8 cellular contexts compared by ENCODE assay signal in genomic region chr21:43866233-43866632, GRCh38. TPM values are rescaled to one million over a fixed set of nuclear protein-coding genes. Genes with fewer than 3 reads are reported as not detected.
A peak's percentile ranks its signal among the peaks of the same experiment; 100 is the strongest.
DNase-seq lines count a peak whose midpoint lies in the region; ATAC-seq and TF ChIP-seq lines count a peak whose summit lies in the region.

No MANE protein-coding gene starts in this region.

- no peaks in the 10 kb centered on the region for H3K9me3 Mint-ChIP-seq in natural killer cell treated with Interleukin-12 subunit alpha and Interleukin-12 subunit beta and Interleukin-15 and Interleukin-18, amount 100 ng/mL, for 72 hours

- H3K4me3 Mint-ChIP-seq in natural killer cell treated with Interleukin-12 subunit alpha and Interleukin-12 subunit beta and Interleukin-15 and Interleukin-18, amount 100 ng/mL, for 72 hours: peak overlapping the region; percentile 50

- H3K27ac ChIP-seq in thoracic aorta: peak overlapping the region; percentile 69 to 71

- H3K4me3 ChIP-seq in thoracic aorta: peak overlapping the region; percentile 97

- H3K36me3 Mint-ChIP-seq in natural killer cell treated with Interleukin-12 subunit alpha and Interleukin-12 subunit beta and Interleukin-15 and Interleukin-18, amount 100 ng/mL, for 72 hours: peaks cover 6% of the 10 kb centered on the region

- peak; percentile 63 for DNase-seq in DMS79 treated with DMSO at 0.1 percent for 48 hours (lab: John Stamatoyannopoulos, UW)
- DNase-seq in LoVo (ENCODE audit: low spot score): peak; percentile 30
- peak; percentile 38 for DNase-seq in activated CD8-positive, alpha-beta memory T cell treated with anti-CD3 and anti-CD28 coated beads, Interleukin-2, amount 50 U/mL, for 4 hours
- peak; percentile 74 for DNase-seq in fibroblast of gingiva (ENCODE audit: low read depth)
- DNase-seq in natural killer cell treated with Interleukin-12 subunit alpha and Interleukin-12 subunit beta and Interleukin-15 and Interleukin-18, amount 100 ng/mL, for 72 hours (ENCODE audit: low spot score): peak; percentile 58
- DNase-seq in thoracic aorta (ENCODE audit: low spot score): no peak
- DNase-seq in COLO829 (ENCODE audit: low spot score): no peak
- DNase-seq in effector CD8-positive, alpha-beta T cell (lab: John Stamatoyannopoulos, UW): no peak

- H3K4me1 ChIP-seq in thoracic aorta (ENCODE audit: control insufficient read depth in 1 of 2, low read depth in 2 of 2): peaks cover 5 to 21% of the 10 kb centered on the region in 2 donors

- H3K36me3 ChIP-seq in thoracic aorta: no peaks in the 10 kb centered on the region

- H3K4me1 Mint-ChIP-seq in natural killer cell treated with Interleukin-12 subunit alpha and Interleukin-12 subunit beta and Interleukin-15 and Interleukin-18, amount 100 ng/mL, for 72 hours (ENCODE audit: low read depth in 2 of 2): peaks cover 22 to 25% of the 10 kb centered on the region in 2 donors

- no peak for TF ChIP-seq CTCF in thoracic aorta (IDR thresholded peaks at IDR 0.05)

- no peaks in the 10 kb centered on the region for H3K9me3 ChIP-seq in thoracic aorta

- H3K27ac Mint-ChIP-seq in natural killer cell treated with Interleukin-12 subunit alpha and Interleukin-12 subunit beta and Interleukin-15 and Interleukin-18, amount 100 ng/mL, for 72 hours: peak overlapping the region; percentile 56 to 65

- no peaks in the 10 kb centered on the region for H3K27me3 ChIP-seq in thoracic aorta (replicated peaks; ENCODE audit: insufficient read depth)

- peak; percentile 66 for ATAC-seq in natural killer cell treated with Interleukin-12 subunit alpha and Interleukin-12 subunit beta and Interleukin-15 and Interleukin-18, amount 100 ng/mL, for 72 hours
- no peak for ATAC-seq in thoracic aorta (ENCODE audit: insufficient number of reproducible peaks, low FRiP score, low read depth)

- H3K27me3 Mint-ChIP-seq in natural killer cell treated with Interleukin-12 subunit alpha and Interleukin-12 subunit beta and Interleukin-15 and Interleukin-18, amount 100 ng/mL, for 72 hours: no peaks in the 10 kb centered on the region

RNA-seq across cellular contexts. Expression of gene AGPAT3, which starts 1.2 kb away (rescaled TPM):
- 100 to 1,000 TPM in 1 of 2 donors, 10 to 100 TPM in 1; 66.8 to 115 TPM for total RNA-seq in natural killer cell treated with Interleukin-12 subunit alpha and Interleukin-12 subunit beta and Interleukin-15 and Interleukin-18, amount 100 ng/mL, for 72 hours
- total RNA-seq in thoracic aorta: 10 to 100 TPM; 32.8 to 37.9 TPM

Comparison
In these comparisons a context has a peak if more than half of its experiments do, and no peak if none do; other contexts are left out.
1. DNase-seq: peak in DMS79 treated with DMSO at 0.1 percent for 48 hours (single experiment), LoVo (single experiment), activated CD8-positive, alpha-beta memory T cell treated with anti-CD3 and anti-CD28 coated beads, Interleukin-2, amount 50 U/mL, for 4 hours (single experiment), fibroblast of gingiva (single experiment) and natural killer cell treated with Interleukin-12 subunit alpha and Interleukin-12 subunit beta and Interleukin-15 and Interleukin-18, amount 100 ng/mL, for 72 hours (single experiment); none in thoracic aorta (single experiment), COLO829 (single experiment) and effector CD8-positive, alpha-beta T cell (single experiment).